ENCODE assay signal across 2 cellular contexts in the genomic region with DNA sequence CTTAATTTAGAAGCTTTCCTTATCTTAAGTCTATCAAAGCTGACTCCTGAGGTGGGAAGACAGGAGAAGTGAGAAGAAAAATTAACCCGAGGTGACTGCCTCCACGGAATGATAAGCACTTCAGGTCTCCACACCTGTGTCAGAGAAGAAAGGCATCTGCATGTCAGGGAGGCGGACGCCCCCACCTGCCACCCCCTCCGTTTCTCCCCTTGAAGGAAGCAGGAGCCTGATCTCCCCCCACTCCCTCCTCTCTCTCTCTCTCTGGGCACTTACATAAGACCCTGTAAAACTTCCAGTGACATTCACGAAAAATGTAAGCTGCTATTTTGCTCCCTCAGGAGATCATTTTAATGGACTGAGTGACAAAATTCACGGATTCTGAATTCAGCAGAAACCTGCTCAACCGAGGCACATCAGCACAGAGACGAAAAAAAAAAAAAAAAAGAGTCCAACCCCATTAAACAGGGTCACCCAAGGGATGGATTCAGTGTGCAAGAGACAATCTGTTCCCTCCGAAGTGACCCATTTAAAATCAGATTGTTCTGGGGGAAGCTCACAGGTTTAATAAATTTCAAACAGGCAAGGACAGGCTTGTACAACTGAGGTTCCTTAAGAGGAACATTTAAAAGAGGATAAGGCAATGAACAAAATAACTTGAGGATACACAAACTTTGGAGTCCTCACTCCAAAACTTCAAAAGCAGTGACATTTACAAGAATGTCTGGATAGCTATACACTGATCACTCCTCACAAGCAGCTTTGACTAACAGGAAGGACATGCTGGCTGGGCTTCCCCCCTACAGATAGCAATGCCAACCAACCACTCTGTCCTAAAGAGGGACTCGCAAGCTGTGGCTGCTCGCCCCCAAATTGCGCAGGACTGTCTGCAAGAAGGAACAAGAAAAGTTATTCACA.
TF ChIP-seq lines count a peak whose summit lies in the region.

No MANE protein-coding gene starts in this region.

TF ChIP-seq in IMR-90, 13 proteins besides CTCF, POLR2A, EP300 and RAD21:
- TF ChIP-seq SMC3 (IDR thresholded peaks at IDR 0.05; ENCODE audit: low read depth, low read length) (no peak), MXI1 (IDR thresholded peaks at IDR 0.05; ENCODE audit: borderline replicate concordance, low read depth, low read length) (no peak), CEBPB (IDR thresholded peaks at IDR 0.05; ENCODE audit: low read depth, low read length) (no peak), MAZ (IDR thresholded peaks at IDR 0.05; ENCODE audit: borderline replicate concordance, low read depth, low read length) (no peak), BHLHE40 (IDR thresholded peaks at IDR 0.05; ENCODE audit: low read depth, low read length) (no peak), RFX5 (IDR thresholded peaks at IDR 0.05; ENCODE audit: low read depth, low read length) (no peak), MAFK (IDR thresholded peaks at IDR 0.05; ENCODE audit: low read depth, low read length) (no peak), FOS (IDR thresholded peaks at IDR 0.05; ENCODE audit: low read depth, low read length) (no peak), RCOR1 (IDR thresholded peaks at IDR 0.05; ENCODE audit: insufficient replicate concordance, low read length) (no peak), CHD1 (IDR thresholded peaks at IDR 0.05; ENCODE audit: low read depth, low read length) (no peak), NFE2L2 (IDR thresholded peaks at IDR 0.05; ENCODE audit: low read depth, low read length) (no peak)
- TF ChIP-seq, protein P1, sequence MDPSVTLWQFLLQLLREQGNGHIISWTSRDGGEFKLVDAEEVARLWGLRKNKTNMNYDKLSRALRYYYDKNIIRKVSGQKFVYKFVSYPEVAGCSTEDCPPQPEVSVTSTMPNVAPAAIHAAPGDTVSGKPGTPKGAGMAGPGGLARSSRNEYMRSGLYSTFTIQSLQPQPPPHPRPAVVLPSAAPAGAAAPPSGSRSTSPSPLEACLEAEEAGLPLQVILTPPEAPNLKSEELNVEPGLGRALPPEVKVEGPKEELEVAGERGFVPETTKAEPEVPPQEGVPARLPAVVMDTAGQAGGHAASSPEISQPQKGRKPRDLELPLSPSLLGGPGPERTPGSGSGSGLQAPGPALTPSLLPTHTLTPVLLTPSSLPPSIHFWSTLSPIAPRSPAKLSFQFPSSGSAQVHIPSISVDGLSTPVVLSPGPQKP (IDR thresholded peaks at IDR 0.05; ENCODE audit: borderline replicate concordance, low read depth, low read length) = no peak
- TF ChIP-seq, protein P2, sequence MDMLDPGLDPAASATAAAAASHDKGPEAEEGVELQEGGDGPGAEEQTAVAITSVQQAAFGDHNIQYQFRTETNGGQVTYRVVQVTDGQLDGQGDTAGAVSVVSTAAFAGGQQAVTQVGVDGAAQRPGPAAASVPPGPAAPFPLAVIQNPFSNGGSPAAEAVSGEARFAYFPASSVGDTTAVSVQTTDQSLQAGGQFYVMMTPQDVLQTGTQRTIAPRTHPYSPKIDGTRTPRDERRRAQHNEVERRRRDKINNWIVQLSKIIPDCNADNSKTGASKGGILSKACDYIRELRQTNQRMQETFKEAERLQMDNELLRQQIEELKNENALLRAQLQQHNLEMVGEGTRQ (IDR thresholded peaks at IDR 0.05; ENCODE audit: low read depth, low read length) = no peak
TF ChIP-seq in IMR-90: peak in this region for 0.

TF ChIP-seq in H1, 55 proteins besides CTCF, POLR2A, EP300 and RAD21:
- TF ChIP-seq KDM4A (IDR thresholded peaks at IDR 0.05; ENCODE audit: low read depth, low read length, severe bottlenecking) = no peak
- TF ChIP-seq SP1 (IDR thresholded peaks at IDR 0.05; ENCODE audit: low read depth, low read length) = no peak
- TF ChIP-seq TBP (IDR thresholded peaks at IDR 0.05; ENCODE audit: low read depth, low read length) = no peak
- no peak for TF ChIP-seq SP4 (IDR thresholded peaks at IDR 0.05; ENCODE audit: low read length)
- TF ChIP-seq SRF (IDR thresholded peaks at IDR 0.05; ENCODE audit: low read depth, low read length) = no peak
- no peak for TF ChIP-seq SP2 (IDR thresholded peaks at IDR 0.05; ENCODE audit: low read length)
- TF ChIP-seq CBX8 (IDR thresholded peaks at IDR 0.05; ENCODE audit: borderline replicate concordance, low read depth, low read length) = no peak
